1 cellular context compared by ENCODE assay signal in the genomic region with DNA sequence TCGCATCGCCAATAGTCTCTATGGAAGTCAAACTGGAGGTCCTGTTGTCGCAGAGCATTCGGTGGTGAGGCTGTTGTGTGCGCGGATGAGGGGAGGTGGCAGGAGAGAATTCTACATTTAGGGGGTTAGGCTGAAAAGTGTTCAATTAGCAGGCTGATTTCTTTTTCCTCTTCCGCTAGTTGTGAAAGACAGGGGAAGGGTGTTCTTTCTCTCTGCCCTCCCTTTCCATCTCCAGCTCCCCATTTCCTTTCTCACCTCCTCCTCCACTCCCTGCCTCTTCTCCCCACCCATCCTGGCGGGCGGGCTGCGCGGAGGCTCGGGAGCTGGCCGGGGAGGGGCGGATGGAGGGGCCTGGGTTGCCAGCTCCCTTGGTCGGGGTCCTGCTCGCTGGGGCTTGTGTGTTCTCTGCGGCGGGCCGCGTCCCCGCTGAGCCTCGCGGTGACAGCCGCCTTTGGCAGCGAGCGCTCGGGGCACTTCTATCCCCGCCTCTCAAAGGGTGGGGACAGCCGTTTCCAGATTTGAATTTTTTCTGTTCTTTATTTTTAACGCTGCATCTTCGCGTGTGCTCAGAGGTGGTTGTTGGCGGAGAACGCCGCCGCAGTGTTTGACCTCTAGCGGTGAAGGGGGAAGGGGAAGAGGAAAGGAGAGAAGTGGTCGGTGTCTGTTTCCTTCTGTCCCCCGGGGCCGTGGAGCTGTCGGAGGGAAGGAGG.
TF ChIP-seq lines count a peak whose summit lies in the region.

No MANE protein-coding gene starts in this region.

TF ChIP-seq in SK-N-SH, 30 proteins besides CTCF, POLR2A, EP300 and RAD21 (continued from another document):
- no peak for TF ChIP-seq EZH2phosphoT487 (IDR thresholded peaks at IDR 0.05; ENCODE audit: borderline replicate concordance, low read depth)
- TF ChIP-seq CHD2 (IDR thresholded peaks at IDR 0.05; ENCODE audit: low read length, partially characterized antibody), result no peak
- TF ChIP-seq USF1 (IDR thresholded peaks at IDR 0.05; ENCODE audit: borderline replicate concordance, low read depth), result no peak
- peak; percentile 42; the same call in 1 of the 2 replicates for TF ChIP-seq TAF1 (IDR thresholded peaks at IDR 0.05; ENCODE audit: borderline replicate concordance, low read depth, low read length)
- no peak for TF ChIP-seq POLR2AphosphoS5 (IDR thresholded peaks at IDR 0.05; ENCODE audit: low read depth, low read length)
- no peak for TF ChIP-seq SMC3 (IDR thresholded peaks at IDR 0.05; ENCODE audit: low read depth, low read length)
- peak; percentile 66 for TF ChIP-seq MAX (IDR thresholded peaks at IDR 0.05; ENCODE audit: low read depth)
- TF ChIP-seq, protein P1, sequence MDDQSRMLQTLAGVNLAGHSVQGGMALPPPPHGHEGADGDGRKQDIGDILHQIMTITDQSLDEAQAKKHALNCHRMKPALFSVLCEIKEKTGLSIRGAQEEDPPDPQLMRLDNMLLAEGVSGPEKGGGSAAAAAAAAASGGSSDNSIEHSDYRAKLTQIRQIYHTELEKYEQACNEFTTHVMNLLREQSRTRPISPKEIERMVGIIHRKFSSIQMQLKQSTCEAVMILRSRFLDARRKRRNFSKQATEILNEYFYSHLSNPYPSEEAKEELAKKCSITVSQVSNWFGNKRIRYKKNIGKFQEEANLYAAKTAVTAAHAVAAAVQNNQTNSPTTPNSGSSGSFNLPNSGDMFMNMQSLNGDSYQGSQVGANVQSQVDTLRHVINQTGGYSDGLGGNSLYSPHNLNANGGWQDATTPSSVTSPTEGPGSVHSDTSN (IDR thresholded peaks at IDR 0.05), result no peak
- no peak for TF ChIP-seq NRF1 (IDR thresholded peaks at IDR 0.05; ENCODE audit: low read depth, low read length)
- TF ChIP-seq TCF12 (IDR thresholded peaks at IDR 0.05), result no peak
